ENCODE assay signal across 6 cellular contexts in the genomic region with DNA sequence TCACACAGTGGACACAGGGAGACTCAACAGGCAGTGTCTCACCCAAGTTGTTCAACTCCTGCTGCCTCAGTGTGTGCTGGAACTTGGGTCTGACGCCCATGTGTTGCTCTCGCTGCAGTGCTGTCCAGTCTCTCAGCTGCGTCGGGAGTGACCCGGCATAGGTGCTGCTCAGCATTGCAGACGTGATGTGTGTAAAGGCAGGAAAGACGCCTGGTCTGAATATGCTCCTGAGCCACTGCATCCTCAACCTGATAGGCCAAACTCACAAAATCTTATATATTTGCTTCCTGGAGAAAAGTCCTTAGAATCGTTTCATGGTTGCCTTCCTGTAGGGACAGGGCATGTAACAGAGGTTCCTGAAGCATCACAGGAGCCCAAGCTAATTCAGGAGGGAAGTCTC.
"Had no signal": no experiment of that assay in that cellular context is flagged by ENCODE, and none has a peak within 500 bp of the region (broad histone marks: within the 10 kb centered on the region; RNA-seq: fewer than 3 reads in every experiment).

No MANE protein-coding gene starts in this region.

- H3K9me3 ChIP-seq: HAP-1 had no signal

- H2AFZ ChIP-seq: GM23248 had no signal

- H3K4me3 ChIP-seq: GM23248, HAP-1 had no signal

- DNase-seq: GM23248, GOT3, H7, HFFc6 had no signal

- H3K36me3 ChIP-seq: HAP-1 had no signal

- H3K4me1 ChIP-seq: HAP-1 had no signal

- H3K27ac ChIP-seq: GM23248, HL-60 had no signal
